Comparison of ENCODE assay signal across 1 cellular context in genomic region chr1:227285745-227286144, GRCh38.
TF ChIP-seq lines count a peak whose summit lies in the region.

No MANE protein-coding gene starts in this region.

TF ChIP-seq in HCT116, 20 proteins besides CTCF, POLR2A, EP300 and RAD21:
- TF ChIP-seq CBX3 (IDR thresholded peaks at IDR 0.05; ENCODE audit: low read depth) (0 out of 2 replicates have a peak, but pooled peaks have one; percentile 20), TCF7L2 (IDR thresholded peaks at IDR 0.05; ENCODE audit: borderline replicate concordance, extremely low read depth, insufficient read depth, insufficient read length) (no peak)
